ENCODE assay signal across 1 cellular context in the genomic region with DNA sequence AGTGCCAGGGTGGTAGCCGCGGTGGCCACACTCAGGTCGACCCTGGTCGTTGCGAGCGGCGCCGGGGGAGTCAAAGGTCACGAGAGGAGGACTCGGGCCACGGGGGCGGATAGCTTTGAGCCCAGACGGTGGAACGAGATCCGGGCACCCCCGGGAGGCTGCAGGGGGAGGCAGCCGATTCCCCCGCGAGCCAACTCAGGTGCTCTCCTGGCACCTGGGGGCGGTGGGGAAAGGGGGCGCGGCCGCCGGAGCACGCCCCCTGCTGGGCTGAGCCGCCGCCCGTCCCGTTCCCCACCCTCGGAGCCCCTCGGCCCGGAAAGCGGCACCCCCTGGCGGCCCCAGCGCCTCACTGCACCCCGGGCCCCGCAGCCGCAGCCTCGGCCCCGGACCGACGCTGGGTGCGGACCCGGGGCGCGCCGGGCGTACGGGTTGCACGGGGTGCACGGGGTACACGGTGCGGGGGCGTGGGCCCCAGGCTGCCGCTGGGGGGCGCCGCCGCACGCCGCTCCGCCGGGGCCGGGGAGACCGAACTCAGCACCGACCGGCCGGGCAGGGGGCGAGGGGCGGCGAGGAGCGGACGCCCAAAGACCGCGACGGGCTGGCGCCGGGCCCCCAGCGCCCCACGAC.
TF ChIP-seq lines count a peak whose summit lies in the region.

No MANE protein-coding gene starts in this region.

TF ChIP-seq in HepG2, 621 proteins besides CTCF, POLR2A, EP300 and RAD21 (continued from another document and continues in another):
- TF ChIP-seq TAF15 (IDR thresholded peaks at IDR 0.05; ENCODE audit: low read depth, low read length, poor library complexity, severe bottlenecking) (no peak), ZNF777 (CRISPR knock-in tag; IDR thresholded peaks at IDR 0.05) (peak; percentile 80), ZNF446 (CRISPR knock-in tag; IDR thresholded peaks at IDR 0.05) (no peak), ZNF263 (CRISPR knock-in tag; IDR thresholded peaks at IDR 0.05) (peak; percentile 48; the same call in 1 of the 2 replicates), DR1 (CRISPR knock-in tag; IDR thresholded peaks at IDR 0.05) (no peak), HNRNPK (IDR thresholded peaks at IDR 0.05; ENCODE audit: low read depth, low read length, poor library complexity, severe bottlenecking) (no peak), HNRNPLL (IDR thresholded peaks at IDR 0.05; ENCODE audit: low read depth, low read length, poor library complexity, severe bottlenecking) (peak; percentile 91), ZNF720 (CRISPR knock-in tag; IDR thresholded peaks at IDR 0.05) (no peak), PHB2 (IDR thresholded peaks at IDR 0.05; ENCODE audit: partially characterized antibody) (no peak), ZNF790 (CRISPR knock-in tag; IDR thresholded peaks at IDR 0.05; ENCODE audit: borderline replicate concordance) (no peak), ZNF136 (CRISPR knock-in tag; IDR thresholded peaks at IDR 0.05; ENCODE audit: low read depth) (no peak), ZNF556 (CRISPR knock-in tag; IDR thresholded peaks at IDR 0.05; ENCODE audit: borderline replicate concordance) (peak; percentile 63; the same call in 1 of the 2 replicates), ZNF343 (CRISPR knock-in tag; IDR thresholded peaks at IDR 0.05) (0 out of 2 replicates have a peak, but pooled peaks have one; percentile 27), CBX5 (CRISPR knock-in tag; IDR thresholded peaks at IDR 0.05; ENCODE audit: borderline replicate concordance) (no peak), KLF12 (CRISPR knock-in tag; IDR thresholded peaks at IDR 0.05; ENCODE audit: borderline replicate concordance) (peak; percentile 49; the same call in 1 of the 2 replicates), STAT5B (CRISPR knock-in tag; IDR thresholded peaks at IDR 0.05) (no peak), RBAK (CRISPR knock-in tag; IDR thresholded peaks at IDR 0.05) (no peak), ETV6 (CRISPR knock-in tag; conservative IDR thresholded peaks at IDR 0.05) (no peak), ZNF878 (CRISPR knock-in tag; IDR thresholded peaks at IDR 0.05) (no peak), MAZ (IDR thresholded peaks at IDR 0.05; ENCODE audit: borderline replicate concordance, low read depth, low read length) (0 out of 2 replicates have a peak, but pooled peaks have one; percentile 32), MAZ (CRISPR knock-in tag; IDR thresholded peaks at IDR 0.05; ENCODE audit: low read depth) (peak; percentile 85), ZNF501 (CRISPR knock-in tag; IDR thresholded peaks at IDR 0.05) (no peak), KMT2B (CRISPR knock-in tag; IDR thresholded peaks at IDR 0.05) (no peak), SKI (IDR thresholded peaks at IDR 0.05; ENCODE audit: partially characterized antibody) (peak; percentile 63), ZNF570 (CRISPR knock-in tag; IDR thresholded peaks at IDR 0.05; ENCODE audit: borderline replicate concordance) (no peak), ZMYM4 (CRISPR knock-in tag; IDR thresholded peaks at IDR 0.05) (peak; percentile 33; the same call in 1 of the 2 replicates), PRPF4 (IDR thresholded peaks at IDR 0.05; ENCODE audit: low read depth, low read length, poor library complexity, severe bottlenecking) (no peak), ZNF101 (CRISPR knock-in tag; IDR thresholded peaks at IDR 0.05; ENCODE audit: borderline replicate concordance, low read depth) (0 out of 2 replicates have a peak, but pooled peaks have one; percentile 36), SATB2 (CRISPR knock-in tag; IDR thresholded peaks at IDR 0.05) (no peak), ZFY (CRISPR knock-in tag; IDR thresholded peaks at IDR 0.05) (peak; percentile 37; the same call in 1 of the 2 replicates), TBX2 (CRISPR knock-in tag; IDR thresholded peaks at IDR 0.05; ENCODE audit: borderline replicate concordance) (no peak), ZNF703 (CRISPR knock-in tag; IDR thresholded peaks at IDR 0.05; ENCODE audit: borderline replicate concordance) (no peak)
- TF ChIP-seq, protein P1, sequence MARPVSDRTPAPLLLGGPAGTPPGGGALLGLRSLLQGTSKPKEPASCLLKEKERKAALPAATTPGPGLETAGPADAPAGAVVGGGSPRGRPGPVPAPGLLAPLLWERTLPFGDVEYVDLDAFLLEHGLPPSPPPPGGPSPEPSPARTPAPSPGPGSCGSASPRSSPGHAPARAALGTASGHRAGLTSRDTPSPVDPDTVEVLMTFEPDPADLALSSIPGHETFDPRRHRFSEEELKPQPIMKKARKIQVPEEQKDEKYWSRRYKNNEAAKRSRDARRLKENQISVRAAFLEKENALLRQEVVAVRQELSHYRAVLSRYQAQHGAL (CRISPR knock-in tag; IDR thresholded peaks at IDR 0.05; ENCODE audit: not compliant biosample characterization): no peak
- TF ChIP-seq, protein P2, sequence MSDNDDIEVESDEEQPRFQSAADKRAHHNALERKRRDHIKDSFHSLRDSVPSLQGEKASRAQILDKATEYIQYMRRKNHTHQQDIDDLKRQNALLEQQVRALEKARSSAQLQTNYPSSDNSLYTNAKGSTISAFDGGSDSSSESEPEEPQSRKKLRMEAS (IDR thresholded peaks at IDR 0.05): peak; percentile 18; the same call in 1 of the 2 replicates
- TF ChIP-seq, protein P3, sequence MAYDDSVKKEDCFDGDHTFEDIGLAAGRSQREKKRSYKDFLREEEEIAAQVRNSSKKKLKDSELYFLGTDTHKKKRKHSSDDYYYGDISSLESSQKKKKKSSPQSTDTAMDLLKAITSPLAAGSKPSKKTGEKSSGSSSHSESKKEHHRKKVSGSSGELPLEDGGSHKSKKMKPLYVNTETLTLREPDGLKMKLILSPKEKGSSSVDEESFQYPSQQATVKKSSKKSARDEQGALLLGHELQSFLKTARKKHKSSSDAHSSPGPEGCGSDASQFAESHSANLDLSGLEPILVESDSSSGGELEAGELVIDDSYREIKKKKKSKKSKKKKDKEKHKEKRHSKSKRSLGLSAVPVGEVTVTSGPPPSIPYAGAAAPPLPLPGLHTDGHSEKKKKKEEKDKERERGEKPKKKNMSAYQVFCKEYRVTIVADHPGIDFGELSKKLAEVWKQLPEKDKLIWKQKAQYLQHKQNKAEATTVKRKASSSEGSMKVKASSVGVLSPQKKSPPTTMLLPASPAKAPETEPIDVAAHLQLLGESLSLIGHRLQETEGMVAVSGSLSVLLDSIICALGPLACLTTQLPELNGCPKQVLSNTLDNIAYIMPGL (CRISPR knock-in tag; IDR thresholded peaks at IDR 0.05; ENCODE audit: borderline replicate concordance in 1 of 2, low read depth in 1 of 2): peak; percentile 90 to 95
- TF ChIP-seq, protein P4, sequence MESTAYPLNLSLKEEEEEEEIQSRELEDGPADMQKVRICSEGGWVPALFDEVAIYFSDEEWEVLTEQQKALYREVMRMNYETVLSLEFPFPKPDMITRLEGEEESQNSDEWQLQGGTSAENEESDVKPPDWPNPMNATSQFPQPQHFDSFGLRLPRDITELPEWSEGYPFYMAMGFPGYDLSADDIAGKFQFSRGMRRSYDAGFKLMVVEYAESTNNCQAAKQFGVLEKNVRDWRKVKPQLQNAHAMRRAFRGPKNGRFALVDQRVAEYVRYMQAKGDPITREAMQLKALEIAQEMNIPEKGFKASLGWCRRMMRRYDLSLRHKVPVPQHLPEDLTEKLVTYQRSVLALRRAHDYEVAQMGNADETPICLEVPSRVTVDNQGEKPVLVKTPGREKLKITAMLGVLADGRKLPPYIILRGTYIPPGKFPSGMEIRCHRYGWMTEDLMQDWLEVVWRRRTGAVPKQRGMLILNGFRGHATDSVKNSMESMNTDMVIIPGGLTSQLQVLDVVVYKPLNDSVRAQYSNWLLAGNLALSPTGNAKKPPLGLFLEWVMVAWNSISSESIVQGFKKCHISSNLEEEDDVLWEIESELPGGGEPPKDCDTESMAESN (CRISPR knock-in tag; conservative IDR thresholded peaks at IDR 0.05): peak; percentile 70
- TF ChIP-seq, protein P5, sequence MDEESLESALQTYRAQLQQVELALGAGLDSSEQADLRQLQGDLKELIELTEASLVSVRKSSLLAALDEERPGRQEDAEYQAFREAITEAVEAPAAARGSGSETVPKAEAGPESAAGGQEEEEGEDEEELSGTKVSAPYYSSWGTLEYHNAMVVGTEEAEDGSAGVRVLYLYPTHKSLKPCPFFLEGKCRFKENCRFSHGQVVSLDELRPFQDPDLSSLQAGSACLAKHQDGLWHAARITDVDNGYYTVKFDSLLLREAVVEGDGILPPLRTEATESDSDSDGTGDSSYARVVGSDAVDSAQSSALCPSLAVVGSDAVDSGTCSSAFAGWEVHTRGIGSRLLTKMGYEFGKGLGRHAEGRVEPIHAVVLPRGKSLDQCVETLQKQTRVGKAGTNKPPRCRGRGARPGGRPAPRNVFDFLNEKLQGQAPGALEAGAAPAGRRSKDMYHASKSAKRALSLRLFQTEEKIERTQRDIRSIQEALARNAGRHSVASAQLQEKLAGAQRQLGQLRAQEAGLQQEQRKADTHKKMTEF (CRISPR knock-in tag; IDR thresholded peaks at IDR 0.05): 0 out of 2 replicates have a peak, but pooled peaks have one; percentile 26
- TF ChIP-seq, protein P6, sequence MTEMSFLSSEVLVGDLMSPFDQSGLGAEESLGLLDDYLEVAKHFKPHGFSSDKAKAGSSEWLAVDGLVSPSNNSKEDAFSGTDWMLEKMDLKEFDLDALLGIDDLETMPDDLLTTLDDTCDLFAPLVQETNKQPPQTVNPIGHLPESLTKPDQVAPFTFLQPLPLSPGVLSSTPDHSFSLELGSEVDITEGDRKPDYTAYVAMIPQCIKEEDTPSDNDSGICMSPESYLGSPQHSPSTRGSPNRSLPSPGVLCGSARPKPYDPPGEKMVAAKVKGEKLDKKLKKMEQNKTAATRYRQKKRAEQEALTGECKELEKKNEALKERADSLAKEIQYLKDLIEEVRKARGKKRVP (CRISPR knock-in tag; IDR thresholded peaks at IDR 0.05): no peak
- TF ChIP-seq, protein P7, sequence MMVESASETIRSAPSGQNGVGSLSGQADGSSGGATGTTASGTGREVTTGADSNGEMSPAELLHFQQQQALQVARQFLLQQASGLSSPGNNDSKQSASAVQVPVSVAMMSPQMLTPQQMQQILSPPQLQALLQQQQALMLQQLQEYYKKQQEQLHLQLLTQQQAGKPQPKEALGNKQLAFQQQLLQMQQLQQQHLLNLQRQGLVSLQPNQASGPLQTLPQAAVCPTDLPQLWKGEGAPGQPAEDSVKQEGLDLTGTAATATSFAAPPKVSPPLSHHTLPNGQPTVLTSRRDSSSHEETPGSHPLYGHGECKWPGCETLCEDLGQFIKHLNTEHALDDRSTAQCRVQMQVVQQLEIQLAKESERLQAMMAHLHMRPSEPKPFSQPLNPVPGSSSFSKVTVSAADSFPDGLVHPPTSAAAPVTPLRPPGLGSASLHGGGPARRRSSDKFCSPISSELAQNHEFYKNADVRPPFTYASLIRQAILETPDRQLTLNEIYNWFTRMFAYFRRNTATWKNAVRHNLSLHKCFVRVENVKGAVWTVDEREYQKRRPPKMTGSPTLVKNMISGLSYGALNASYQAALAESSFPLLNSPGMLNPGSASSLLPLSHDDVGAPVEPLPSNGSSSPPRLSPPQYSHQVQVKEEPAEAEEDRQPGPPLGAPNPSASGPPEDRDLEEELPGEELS (CRISPR knock-in tag; IDR thresholded peaks at IDR 0.05): no peak
- TF ChIP-seq, protein P8, sequence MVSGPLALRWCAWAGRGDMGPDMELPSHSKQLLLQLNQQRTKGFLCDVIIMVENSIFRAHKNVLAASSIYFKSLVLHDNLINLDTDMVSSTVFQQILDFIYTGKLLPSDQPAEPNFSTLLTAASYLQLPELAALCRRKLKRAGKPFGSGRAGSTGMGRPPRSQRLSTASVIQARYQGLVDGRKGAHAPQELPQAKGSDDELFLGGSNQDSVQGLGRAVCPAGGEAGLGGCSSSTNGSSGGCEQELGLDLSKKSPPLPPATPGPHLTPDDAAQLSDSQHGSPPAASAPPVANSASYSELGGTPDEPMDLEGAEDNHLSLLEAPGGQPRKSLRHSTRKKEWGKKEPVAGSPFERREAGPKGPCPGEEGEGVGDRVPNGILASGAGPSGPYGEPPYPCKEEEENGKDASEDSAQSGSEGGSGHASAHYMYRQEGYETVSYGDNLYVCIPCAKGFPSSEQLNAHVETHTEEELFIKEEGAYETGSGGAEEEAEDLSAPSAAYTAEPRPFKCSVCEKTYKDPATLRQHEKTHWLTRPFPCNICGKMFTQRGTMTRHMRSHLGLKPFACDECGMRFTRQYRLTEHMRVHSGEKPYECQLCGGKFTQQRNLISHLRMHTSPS (CRISPR knock-in tag; IDR thresholded peaks at IDR 0.05; ENCODE audit: low read depth): 0 out of 2 replicates have a peak, but pooled peaks have one; percentile 14
- TF ChIP-seq, protein P9, sequence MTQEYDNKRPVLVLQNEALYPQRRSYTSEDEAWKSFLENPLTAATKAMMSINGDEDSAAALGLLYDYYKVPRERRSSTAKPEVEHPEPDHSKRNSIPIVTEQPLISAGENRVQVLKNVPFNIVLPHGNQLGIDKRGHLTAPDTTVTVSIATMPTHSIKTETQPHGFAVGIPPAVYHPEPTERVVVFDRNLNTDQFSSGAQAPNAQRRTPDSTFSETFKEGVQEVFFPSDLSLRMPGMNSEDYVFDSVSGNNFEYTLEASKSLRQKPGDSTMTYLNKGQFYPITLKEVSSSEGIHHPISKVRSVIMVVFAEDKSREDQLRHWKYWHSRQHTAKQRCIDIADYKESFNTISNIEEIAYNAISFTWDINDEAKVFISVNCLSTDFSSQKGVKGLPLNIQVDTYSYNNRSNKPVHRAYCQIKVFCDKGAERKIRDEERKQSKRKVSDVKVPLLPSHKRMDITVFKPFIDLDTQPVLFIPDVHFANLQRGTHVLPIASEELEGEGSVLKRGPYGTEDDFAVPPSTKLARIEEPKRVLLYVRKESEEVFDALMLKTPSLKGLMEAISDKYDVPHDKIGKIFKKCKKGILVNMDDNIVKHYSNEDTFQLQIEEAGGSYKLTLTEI (CRISPR knock-in tag; conservative IDR thresholded peaks at IDR 0.05): no peak
